Comparison of ENCODE assay signal across 1 cellular context in the genomic region with DNA sequence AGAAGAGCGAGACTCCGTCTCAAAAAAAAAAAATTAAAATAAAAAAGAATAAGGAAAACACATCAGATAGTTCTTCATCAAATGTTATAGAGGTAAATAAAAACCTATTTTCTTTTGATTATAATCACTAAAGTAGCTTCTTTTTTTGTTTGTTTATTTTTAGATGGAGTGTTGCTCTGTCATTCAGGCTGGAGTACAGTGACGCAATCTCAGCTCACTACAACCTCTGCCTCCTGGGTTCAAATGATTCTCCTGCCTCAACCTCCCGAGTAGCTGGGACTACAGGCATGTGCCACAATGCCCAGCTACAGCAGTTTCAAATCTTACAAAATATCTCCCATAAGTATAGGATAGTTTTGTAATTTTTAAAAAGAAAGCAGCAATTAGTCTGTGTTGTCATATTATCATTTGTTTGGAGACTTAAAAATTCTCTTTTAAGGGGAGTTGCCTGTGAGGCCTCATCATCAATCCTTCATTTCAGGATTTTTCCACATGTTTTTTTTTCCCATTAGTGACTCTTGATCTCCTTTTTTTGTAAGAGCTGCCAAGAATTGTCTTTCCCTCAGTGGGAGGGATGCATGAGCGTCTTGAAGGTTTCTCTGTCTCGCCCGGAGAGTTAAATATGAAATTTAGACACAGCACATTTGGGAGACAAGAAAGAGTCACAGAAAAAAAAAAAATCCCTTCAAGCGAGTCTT.
TF ChIP-seq lines count a peak whose summit lies in the region.

No MANE protein-coding gene starts in this region.

TF ChIP-seq in IMR-90, 13 proteins besides CTCF, POLR2A, EP300 and RAD21:
- TF ChIP-seq BHLHE40 (IDR thresholded peaks at IDR 0.05; ENCODE audit: low read depth, low read length), result no peak
- TF ChIP-seq NFE2L2 (IDR thresholded peaks at IDR 0.05; ENCODE audit: low read depth, low read length), result no peak
- peak; percentile 53 for TF ChIP-seq CEBPB (IDR thresholded peaks at IDR 0.05; ENCODE audit: low read depth, low read length)
